21 cellular contexts compared by ENCODE assay signal in the genomic region with DNA sequence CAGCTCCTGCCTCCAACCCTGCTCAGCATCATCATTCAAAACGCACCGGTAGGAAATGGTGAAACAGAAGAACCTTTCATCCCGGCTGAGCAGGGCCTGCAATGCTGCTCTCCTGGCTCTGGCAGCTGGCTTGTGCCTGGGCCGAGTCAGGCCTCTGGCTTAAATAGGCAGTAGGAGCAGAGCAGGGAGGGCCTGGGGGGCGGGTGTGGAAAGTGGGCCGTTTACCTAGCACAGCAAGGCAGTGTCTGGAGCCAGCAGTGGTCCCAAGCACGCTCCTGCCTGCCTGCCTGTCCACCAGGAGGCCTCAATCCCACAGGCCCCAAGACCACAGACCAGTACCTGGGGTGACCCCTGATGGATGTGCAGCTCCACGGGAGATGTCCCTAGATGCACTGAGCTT. TPM values are rescaled to one million over a fixed set of nuclear protein-coding genes. Genes with fewer than 3 reads are reported as not detected.
DNase-seq lines count a peak whose midpoint lies in the region; ATAC-seq, FAIRE-seq and TF ChIP-seq lines count a peak whose summit lies in the region.
"Had no signal": no experiment of that assay in that cellular context is flagged by ENCODE, and none has a peak within 500 bp of the region (broad histone marks: within the 10 kb centered on the region; RNA-seq: fewer than 3 reads in every experiment).

No MANE protein-coding gene starts in this region.

- H3K36me3 ChIP-seq in HCT116 (ENCODE audit: control insufficient read depth in 1 of 2, insufficient read depth in 2 of 2, low read length in 2 of 2) (no peaks in the 10 kb centered on the region), K562 (ENCODE audit: control insufficient read depth, insufficient read depth, low read length) (no peaks in the 10 kb centered on the region), kidney (ENCODE audit: control insufficient read depth in 1 of 2, insufficient read depth in 2 of 2, low read length in 2 of 2) (no peaks in the 10 kb centered on the region), spleen (no peaks in the 10 kb centered on the region)
- H3K36me3 ChIP-seq: BLaER1 treated with 17β-estradiol and CSF1 and Interleukin-3, amounts not matched to agents 10 nM and 100 nM had no signal

- H3K9ac ChIP-seq in HCT116 (ENCODE audit: low read length) (no peak overlapping the region), K562 (ENCODE audit: insufficient read depth in 1 of 2, low read depth in 2 of 2, low read length in 2 of 2) (no peak overlapping the region), kidney (ENCODE audit: low read length in 2 of 2) (no peak overlapping the region)
- H3K9ac ChIP-seq: BLaER1 treated with 17β-estradiol and CSF1 and Interleukin-3, amounts not matched to agents 10 nM and 100 nM had no signal

- no peak for FAIRE-seq in K562 (lab: Jason Lieb, UNC)
- no peak for FAIRE-seq in kidney (lab: Jason Lieb, UNC)
- no peak for FAIRE-seq in GM19239 (lab: Jason Lieb, UNC)
- FAIRE-seq: D721Med had no signal

- H3K79me2 ChIP-seq in HCT116 (ENCODE audit: insufficient read depth, low read length) (no peaks in the 10 kb centered on the region), K562 (ENCODE audit: control insufficient read depth, insufficient read depth, low read length) (no peaks in the 10 kb centered on the region)

- peaks cover 3% of the 10 kb centered on the region for H3K9me1 ChIP-seq in K562 (ENCODE audit: control insufficient read depth, insufficient read depth, low read length)

- 2% methylated on average over 7 of the region's 8 CpGs for WGBS in K562 (ENCODE audit: insufficient coverage, low coverage, missing lambda C conversion rate)
- 78 to 86% (median 81%) methylated on average over 8 of the region's 8 CpGs for WGBS in spleen, 5 donors

- POLR2A ChIA-PET in HCT116 (lab: Charles Lee) (no interaction called here), K562 (lab: Yijun Ruan, JAX) (interaction anchor here (0.5 to 0.8 kb wide), 3 partner anchors 16 to 18 kb away, joined by 3 read pairs; no protein-coding TSS in a partner anchor)

- no peaks in the 10 kb centered on the region for H3K9me3 Mint-ChIP-seq in osteocyte (ENCODE audit: unreplicated experiment)
- H3K9me3 Mint-ChIP-seq: CD8-positive, alpha-beta memory T cell had no signal

- H3K9me2 ChIP-seq in HCT116 (ENCODE audit: insufficient read depth), result no peaks in the 10 kb centered on the region

- H3K27ac Mint-ChIP-seq in osteocyte (ENCODE audit: unreplicated experiment), result no peak overlapping the region

- H3K27me3 Mint-ChIP-seq in osteocyte (ENCODE audit: unreplicated experiment), result peaks cover 6% of the 10 kb centered on the region
- H3K27me3 Mint-ChIP-seq: CD8-positive, alpha-beta memory T cell had no signal

- H2AFZ ChIP-seq in HCT116 (ENCODE audit: low read depth, low read length, poor library complexity, severe bottlenecking), result no peak overlapping the region
- H2AFZ ChIP-seq in K562 (ENCODE audit: low read depth, low read length), result no peak overlapping the region

- H3K4me3 Mint-ChIP-seq in osteocyte (ENCODE audit: unreplicated experiment), result no peak overlapping the region
- H3K4me3 Mint-ChIP-seq: CD8-positive, alpha-beta memory T cell had no signal

- H3K36me3 Mint-ChIP-seq in osteocyte (ENCODE audit: unreplicated experiment), result no peaks in the 10 kb centered on the region
- H3K36me3 Mint-ChIP-seq: CD8-positive, alpha-beta memory T cell had no signal

- BruUV-seq in HCT116 (replicated peaks; lab: Mats Ljungman, UMichigan) (no TSS peak), K562 (replicated peaks; lab: Mats Ljungman, UMichigan) (no TSS peak)

- no peaks in the 10 kb centered on the region for H3K27me3 ChIP-seq in HCT116 (ENCODE audit: insufficient read depth, low read length)
- peaks cover 8 to 9% of the 10 kb centered on the region in 2 experiments; a peak in 3 of 5 replicates for H3K27me3 ChIP-seq in K562 (ENCODE audit: control insufficient read depth in 2 of 2, insufficient read depth in 2 of 2, low read length in 2 of 2)
- H3K27me3 ChIP-seq in spleen (replicated peaks in 1 of 7), result no peaks in the 10 kb centered on the region
- H3K27me3 ChIP-seq: BLaER1 treated with 17β-estradiol and CSF1 and Interleukin-3, amounts not matched to agents 10 nM and 100 nM had no signal

- no peak overlapping the region for H3K27ac ChIP-seq in HCT116 (ENCODE audit: low read depth, low read length)
- no peak overlapping the region for H3K27ac ChIP-seq in K562 (ENCODE audit: extremely low read depth, low read depth, low read length)
- no peak overlapping the region for H3K27ac ChIP-seq in kidney (ENCODE audit: low read depth in 2 of 2, low read length in 2 of 2)
- H3K27ac ChIP-seq in spleen, result no peak overlapping the region
- H3K27ac ChIP-seq: BLaER1 treated with 17β-estradiol and CSF1 and Interleukin-3, amounts not matched to agents 10 nM and 100 nM had no signal

- no peaks in the 10 kb centered on the region for H4K20me1 ChIP-seq in HCT116 (ENCODE audit: insufficient read depth)
- no peaks in the 10 kb centered on the region for H4K20me1 ChIP-seq in K562 (replicated peaks; ENCODE audit: control insufficient read depth, insufficient read depth, low read length)

- no peaks in the 10 kb centered on the region for H3K4me1 Mint-ChIP-seq in osteocyte (ENCODE audit: unreplicated experiment)
- H3K4me1 Mint-ChIP-seq: CD8-positive, alpha-beta memory T cell had no signal

- peaks cover 0 to 11% of the 10 kb centered on the region in 2 experiments; a peak in 1 of 4 replicates for H3K4me1 ChIP-seq in HCT116 (ENCODE audit: control insufficient read depth in 1 of 2, insufficient read depth in 2 of 2, low read length in 2 of 2)
- H3K4me1 ChIP-seq in K562 (replicated peaks in 1 of 2; ENCODE audit: control insufficient read depth in 2 of 2, insufficient read depth in 2 of 2, low read length in 2 of 2), result peaks cover 7 to 10% of the 10 kb centered on the region in 2 experiments; a peak in 3 of 5 replicates
- no peaks in the 10 kb centered on the region for H3K4me1 ChIP-seq in kidney (ENCODE audit: control insufficient read depth in 1 of 2, insufficient read depth in 1 of 2, low read depth in 1 of 2, low read length in 2 of 2)
- peaks cover 0 to 8% (median 0%) of the 10 kb centered on the region in 6 donors for H3K4me1 ChIP-seq in spleen

- DNase-seq in HCT116 (ENCODE audit: low read depth, low spot score) (no peak), K562 (ENCODE audit: extremely low read depth in 1 of 4, low spot score in 3 of 4) (no peak), kidney (peak; percentile 51), spleen (peak; percentile 64), GM19239 (ENCODE audit: insufficient read length, low spot score) (no peak), osteocyte (ENCODE audit: extremely low spot score, unreplicated experiment) (no peak)
- DNase-seq: DMS79, IMR-90, Karpas-422, NCI-H1436, NCI-H2029 treated with DMSO at 0.1 percent for 48 hours, NCI-H2171, NCI-H526, PC-3, RPMI8226, SIG-M5 had no signal

- ATAC-seq in HCT116 (0 out of 2 replicates have a peak, but pooled peaks have one; percentile 32), K562 (0 out of 3 replicates have a peak, but pooled peaks have one; percentile 30), HG03469 (IDR thresholded peaks at IDR 0.05; ENCODE audit: unreplicated experiment) (no peak)
- ATAC-seq: PC-3 had no signal

- no peak for TF ChIP-seq POLR2A in HCT116 (IDR thresholded peaks at IDR 0.05; ENCODE audit: borderline replicate concordance, extremely low read depth, insufficient read depth, insufficient read length)
- no peak for TF ChIP-seq POLR2A in K562 (conservative IDR thresholded peaks at IDR 0.05)
- no peak for TF ChIP-seq POLR2A in spleen (IDR thresholded peaks at IDR 0.05)

- no peak for TF ChIP-seq RAD21 in HCT116 (IDR thresholded peaks at IDR 0.05; ENCODE audit: low read depth)
- TF ChIP-seq RAD21 in K562 (CRISPR knock-in tag; conservative IDR thresholded peaks at IDR 0.05 in 1 of 2, IDR thresholded peaks at IDR 0.05 in 1 of 2), result no peak

- CTCF ChIA-PET in HCT116 (lab: Charles Lee) (no interaction called here), K562 (lab: Yijun Ruan, JAX; ENCODE audit: low intra/inter-chr PET ratio) (no interaction called here)

- H3K4me2 ChIP-seq in HCT116 (ENCODE audit: low read length) (no peak overlapping the region), K562 (ENCODE audit: insufficient read depth, low read length) (no peak overlapping the region)
- H3K4me2 ChIP-seq: BLaER1 treated with 17β-estradiol and CSF1 and Interleukin-3, amounts not matched to agents 10 nM and 100 nM had no signal

- TF ChIP-seq CTCF in HCT116 (IDR thresholded peaks at IDR 0.05 in 2 of 3, conservative IDR thresholded peaks at IDR 0.05 in 1 of 3; ENCODE audit: borderline replicate concordance in 1 of 3, insufficient read depth in 1 of 3, low read depth in 2 of 3, low read length in 2 of 3) (no peak), K562 (IDR thresholded peaks at IDR 0.05 in 2 of 3, conservative IDR thresholded peaks at IDR 0.05 in 1 of 3; ENCODE audit: insufficient read depth in 2 of 3, low read depth in 1 of 3, low read length in 3 of 3) (peak in 1 of 3 experiments; percentile 35; a peak in 1 of 6 replicates), kidney (IDR thresholded peaks at IDR 0.05; ENCODE audit: borderline replicate concordance, extremely low read depth, insufficient read depth) (no peak), spleen (IDR thresholded peaks at IDR 0.05 in 8 of 11, conservative IDR thresholded peaks at IDR 0.05 in 3 of 11) (no peak), osteocyte (IDR thresholded peaks at IDR 0.05) (no peak)

- in situ Hi-C loops in K562 (cut with MboI), result no loop called here

- RAD21 ChIA-PET in HCT116 (lab: Charles Lee; ENCODE audit: low non-redundant PET in 1 of 2, low total read pairs in 2 of 2, uncharacterized antibody in 2 of 2, unreplicated experiment in 2 of 2), result no interaction called here

- no peak for TF ChIP-seq EP300 in K562 (IDR thresholded peaks at IDR 0.05; ENCODE audit: low read length)

- H3K4me3 ChIP-seq in HCT116 (replicated peaks in 1 of 2; ENCODE audit: low read depth in 1 of 2, low read length in 2 of 2) (no peak overlapping the region), K562 (no peak overlapping the region), kidney (ENCODE audit: low read length in 2 of 2) (no peak overlapping the region), spleen (no peak overlapping the region)
- H3K4me3 ChIP-seq: BLaER1 treated with 17β-estradiol and CSF1 and Interleukin-3, amounts not matched to agents 10 nM and 100 nM had no signal

- H3K9me3 ChIP-seq in HCT116 (ENCODE audit: control insufficient read depth in 1 of 2, insufficient read depth in 1 of 2, low read depth in 1 of 2, low read length in 2 of 2) (no peaks in the 10 kb centered on the region), K562 (replicated peaks; ENCODE audit: control insufficient read depth, insufficient read depth, low read depth, low read length) (no peaks in the 10 kb centered on the region), kidney (ENCODE audit: control insufficient read depth in 1 of 2, low read length in 2 of 2) (no peaks in the 10 kb centered on the region), spleen (no peaks in the 10 kb centered on the region)
- H3K9me3 ChIP-seq: BLaER1 treated with 17β-estradiol and CSF1 and Interleukin-3, amounts not matched to agents 10 nM and 100 nM had no signal

- intact Hi-C loops in HCT116 (cut with micrococcal nuclease), result no loop called here
- intact Hi-C loops in K562 (cut with micrococcal nuclease), result no loop called here
- intact Hi-C loops in kidney (cut with DNase I), result no loop called here
- intact Hi-C loops in spleen (cut with DNase I; ENCODE audit: low total_unique reads), result no loop called here

RNA-seq across cellular contexts. Expression of a gene that starts 59.3 kb away (rescaled TPM):
- total RNA-seq in HCT116 (2021; ENCODE audit: unreplicated experiment) (0.89 TPM), K562 (2014; rRNA removed) (0.64 and 1.2 TPM in 2 replicates), K562 (2014; rRNA removed; fragmentation: Illumina TruSeq; extraction: Trizol) (0.11 TPM in 1 of 2 replicates, not detected in the other), K562 (2015; rRNA removed; fragmentation: Illumina TruSeq; extraction: Trizol) (0.23 and 0.72 TPM in 2 replicates), K562 (2021) (0.94 and 1.2 TPM in 2 replicates), kidney (0.72 TPM), spleen (1 to 10 TPM in 6 of 7 donors, under 1 TPM in 1; 0.66 to 6.5 (median 2.9) TPM), osteocyte (not detected in 2 replicates)
- 1.8 and 2.2 TPM in 2 replicates for polyA plus RNA-seq in HCT116 (2012)
- total RNA-seq in K562 (2011; cell fraction: chromatin; rRNA removed; ENCODE audit: low replicate concordance), result 1.3 TPM in 2 replicates
- total RNA-seq in K562 (2011; cell fraction: nucleolus; rRNA removed), result 1.0 and 1.4 TPM in 2 replicates
- total RNA-seq in K562 (2011; cell fraction: nucleoplasm; rRNA removed), result 0.81 and 1.8 TPM in 2 replicates
- polyA plus RNA-seq in K562 (2011; rRNA removed) (0.12 and 0.18 TPM in 2 replicates), K562 (2014; fragmentation: Illumina TruSeq; extraction: Trizol) (0.12 and 1.00 TPM in 2 replicates), K562 (2014; fragmentation: Nextera tagmentation; extraction: Ambion mirVana) (under 1 TPM; 0.03 to 0.08 TPM), K562 (2014; rRNA removed) (0.19 and 0.42 TPM in 2 replicates), kidney (ENCODE audit: insufficient read depth, low read depth, low replicate concordance) (0.28 TPM), spleen (1 to 10 TPM in 2 of 3 donors, under 1 TPM in 1; 0.86 to 1.4 (median 1.3) TPM)
- polyA plus RNA-seq in K562 (2011; cell fraction: cytosol; rRNA removed), result 0.07 and 0.33 TPM in 2 replicates
- polyA plus RNA-seq in K562 (2011; cell fraction: nucleus; rRNA removed), result 0.50 and 0.63 TPM in 2 replicates
- polyA plus RNA-seq in K562 (2012), result 0.94 and 3.7 TPM in 2 replicates
- not detected in 2 replicates for polyA minus RNA-seq in K562 (2011; rRNA and poly(A)+ RNA removed)
- 0.19 TPM in 1 of 2 replicates, not detected in the other for polyA minus RNA-seq in K562 (2011; cell fraction: cytosol; rRNA and poly(A)+ RNA removed)
- polyA minus RNA-seq in K562 (2011; cell fraction: nucleus; rRNA and poly(A)+ RNA removed), result 0.40 TPM in 1 of 2 replicates, not detected in the other
- total RNA-seq: IMR-90, MCF 10A, PC-3 had no signal
- polyA plus RNA-seq: IMR-90 had no signal

Comparison
In these comparisons a context has a peak if more than half of its experiments do, and no peak if none do; other contexts are left out.
1. DNase-seq: peak in kidney (single experiment) and spleen (single experiment); none in HCT116 (single experiment), K562 (0 of 4), GM19239 (single experiment) and osteocyte (single experiment).